Comparison of ENCODE assay signal across 8 cellular contexts in genomic region chr18:36297419-36298112, GRCh38. TPM values are rescaled to one million over a fixed set of nuclear protein-coding genes. Genes with fewer than 3 reads are reported as not detected.
DNase-seq lines count a peak whose midpoint lies in the region; ATAC-seq, FAIRE-seq and TF ChIP-seq lines count a peak whose summit lies in the region.

FHOD3 (plus strand) TSS chr18:36297713; CDS start chr18:36297836, 123 bp downstream.

- no peaks in the 10 kb centered on the region for H3K9me3 Mint-ChIP-seq in astrocyte (ENCODE audit: unreplicated experiment)

- FAIRE-seq in H54 (lab: Jason Lieb, UNC) (no peak), astrocyte (lab: Jason Lieb, UNC) (no peak)

- H3K4me1 Mint-ChIP-seq in astrocyte (ENCODE audit: low read depth, unreplicated experiment), result peaks cover 10% of the 10 kb centered on the region

- no peaks in the 10 kb centered on the region for H3K36me3 Mint-ChIP-seq in astrocyte (ENCODE audit: low read depth, unreplicated experiment)

- TF ChIP-seq POLR2A in H54 (IDR thresholded peaks at IDR 0.05; ENCODE audit: low read depth, low read length), result no peak

- H3K27me3 ChIP-seq in astrocyte (ENCODE audit: insufficient read depth, low read length) (no peaks in the 10 kb centered on the region), hepatocyte (peaks cover 52% of the 10 kb centered on the region), psoas muscle (ENCODE audit: insufficient read depth in 3 of 3, low read length in 2 of 3) (peaks cover 0 to 9% (median 0%) of the 10 kb centered on the region in 3 donors)

- no peak within 1 kb of the TSS for H3K27ac Mint-ChIP-seq in astrocyte (ENCODE audit: unreplicated experiment)

- H3K9me3 ChIP-seq in astrocyte (ENCODE audit: insufficient read depth, low read depth, low read length) (no peaks in the 10 kb centered on the region), hepatocyte (ENCODE audit: low read depth) (no peaks in the 10 kb centered on the region), psoas muscle (no peaks in the 10 kb centered on the region)

- no peaks in the 10 kb centered on the region for H3K9me2 ChIP-seq in hepatocyte (replicated peaks; ENCODE audit: insufficient read depth)

- H3K79me2 ChIP-seq in astrocyte (ENCODE audit: insufficient read depth, low read length) (peaks cover 32% of the 10 kb centered on the region), hepatocyte (no peaks in the 10 kb centered on the region)

- H4K20me1 ChIP-seq in astrocyte (ENCODE audit: insufficient read depth, low read length) (peaks cover 2% of the 10 kb centered on the region), hepatocyte (ENCODE audit: insufficient read depth, poor library complexity, severe bottlenecking) (no peaks in the 10 kb centered on the region)

- no peaks in the 10 kb centered on the region for H3K36me3 ChIP-seq in astrocyte (ENCODE audit: insufficient read depth, low read length)
- H3K36me3 ChIP-seq in hepatocyte (replicated peaks; ENCODE audit: insufficient read depth, low read depth), result no peaks in the 10 kb centered on the region
- no peaks in the 10 kb centered on the region for H3K36me3 ChIP-seq in psoas muscle (ENCODE audit: insufficient read depth in 1 of 2, low read depth in 1 of 2)

- H3K4me1 ChIP-seq in astrocyte (ENCODE audit: insufficient read depth, low read length) (peaks cover 13% of the 10 kb centered on the region), hepatocyte (ENCODE audit: insufficient read depth) (peaks cover 3% of the 10 kb centered on the region), psoas muscle (peaks cover 16% of the 10 kb centered on the region)

- H3K27ac ChIP-seq in astrocyte (ENCODE audit: low read depth, low read length) (peak within 1 kb of the TSS; percentile 47), hepatocyte (peak within 1 kb of the TSS; percentile 8), psoas muscle (peak within 1 kb of the TSS; percentile 81)

- H3K4me2 ChIP-seq in astrocyte (ENCODE audit: low read length), result peak within 1 kb of the TSS; percentile 84
- peak within 1 kb of the TSS; percentile 100 for H3K4me2 ChIP-seq in hepatocyte

- peak within 1 kb of the TSS; percentile 83 for H3K9ac ChIP-seq in astrocyte (ENCODE audit: low read length)

- H2AFZ ChIP-seq in astrocyte (ENCODE audit: low read depth, low read length) (peak within 1 kb of the TSS; percentile 75), hepatocyte (peak within 1 kb of the TSS; percentile 84)

- TF ChIP-seq CTCF in astrocyte (IDR thresholded peaks at IDR 0.05; ENCODE audit: insufficient read depth, low read depth, low read length) (no peak), hepatocyte (IDR thresholded peaks at IDR 0.05; ENCODE audit: poor library complexity) (no peak), psoas muscle (IDR thresholded peaks at IDR 0.05) (no peak)

- H3K27me3 Mint-ChIP-seq in astrocyte (ENCODE audit: low read depth, unreplicated experiment), result peaks cover 23% of the 10 kb centered on the region

- DNase-seq in activated CD4-positive, CD25-positive, alpha-beta regulatory T cell treated with anti-CD3 and anti-CD28 coated beads, Interleukin-2, amount 50 U/mL, for 72 hours, result no peak
- DNase-seq in H54 (ENCODE audit: insufficient read length, low spot score) (peak; percentile 56), NCI-H1105 (lab: John Stamatoyannopoulos, UW) (peak; percentile 72), astrocyte (ENCODE audit: low read depth) (peak; percentile 41), hepatocyte (ENCODE audit: low spot score) (peak; percentile 67), psoas muscle (peak; percentile 84), NAMALWA (ENCODE audit: low spot score) (no peak)

- peak within 1 kb of the TSS; percentile 77 for H3K4me3 Mint-ChIP-seq in astrocyte (ENCODE audit: unreplicated experiment)

- ATAC-seq in activated CD4-positive, CD25-positive, alpha-beta regulatory T cell treated with anti-CD3 and anti-CD28 coated beads, Interleukin-2, amount 50 U/mL, for 24 hours, result peak; percentile 17 to 18
- ATAC-seq in psoas muscle, result peak; percentile 81 to 88 (median 86)

- under 1% methylated on average over 30 of the region's 89 CpGs for WGBS in hepatocyte (ENCODE audit: low lambda C conversion rate, missing lambda C conversion rate)
- 1% methylated on average over 53 to 89 of the region's 89 CpGs for WGBS in psoas muscle, 3 donors

- H3K4me3 ChIP-seq in astrocyte (ENCODE audit: insufficient read depth, low read depth, low read length) (peak within 1 kb of the TSS; percentile 62), hepatocyte (peak within 1 kb of the TSS; percentile 83), psoas muscle (peak within 1 kb of the TSS; percentile 86)

- intact Hi-C loops in psoas muscle (cut with DNase I), result loop anchor here (2.0 to 5.0 kb wide), 2 partner anchors 275 kb away; no protein-coding TSS in a partner anchor

RNA-seq across cellular contexts. Expression of gene FHOD3, which starts in this region (rescaled TPM):
- total RNA-seq in astrocyte (5.9 and 6.1 TPM in 2 replicates), hepatocyte (2.6 and 2.7 TPM in 2 replicates), psoas muscle (10 to 100 TPM; 20.2 to 98.2 (median 33.5) TPM)
- polyA plus RNA-seq in hepatocyte (1.4 and 1.7 TPM in 2 replicates), psoas muscle (10 to 100 TPM in 2 of 3 donors, 1 to 10 TPM in 1; 5.4 to 13.7 (median 10.8) TPM)

Comparison
In these comparisons a context has a peak if more than half of its experiments do, and no peak if none do; other contexts are left out.
1. DNase-seq: peak in H54 (single experiment), NCI-H1105 (single experiment), astrocyte (single experiment), hepatocyte (single experiment) and psoas muscle (2 of 2); none in activated CD4-positive, CD25-positive, alpha-beta regulatory T cell treated with anti-CD3 and anti-CD28 coated beads, Interleukin-2, amount 50 U/mL, for 72 hours (single experiment) and NAMALWA (single experiment).
2. H3K27ac ChIP-seq: peak in every context shown above with its lines; median percentile 81 in psoas muscle; 47 in astrocyte; 8 in hepatocyte.
3. Peak in every context shown above with its lines, with median percentiles within 50 percentile points of each other: H3K4me3 ChIP-seq.